11 cellular contexts compared by ENCODE assay signal in genomic region chr19:34996978-34997640, GRCh38. TPM values are rescaled to one million over a fixed set of nuclear protein-coding genes. Genes with fewer than 3 reads are reported as not detected.
DNase-seq lines count a peak whose midpoint lies in the region; ATAC-seq and TF ChIP-seq lines count a peak whose summit lies in the region.
"Had no signal": no experiment of that assay in that cellular context is flagged by ENCODE, and none has a peak within 500 bp of the region (broad histone marks: within the 10 kb centered on the region; RNA-seq: fewer than 3 reads in every experiment).

No MANE protein-coding gene starts in this region.

- H3K4me3 Mint-ChIP-seq in T-helper 17 cell = peak overlapping the region; percentile 81
- no peak overlapping the region for H3K4me3 Mint-ChIP-seq in progenitor cell of endocrine pancreas (ENCODE audit: low read depth)
- H3K4me3 Mint-ChIP-seq: neural progenitor cell had no signal

- peaks cover 6% of the 10 kb centered on the region for H3K36me3 Mint-ChIP-seq in T-helper 17 cell (ENCODE audit: low read depth)
- no peaks in the 10 kb centered on the region for H3K36me3 Mint-ChIP-seq in progenitor cell of endocrine pancreas (ENCODE audit: insufficient read depth)
- H3K36me3 Mint-ChIP-seq: neural progenitor cell had no signal

- H3K27me3 Mint-ChIP-seq in T-helper 17 cell (no peaks in the 10 kb centered on the region), progenitor cell of endocrine pancreas (no peaks in the 10 kb centered on the region)

- H3K4me3 ChIP-seq in esophagus muscularis mucosa = no peak overlapping the region
- peak overlapping the region in 1 of 8 donors; percentile 21 for H3K4me3 ChIP-seq in spleen
- H3K4me3 ChIP-seq: neural progenitor cell had no signal

- H3K4me1 Mint-ChIP-seq in T-helper 17 cell (peaks cover 39% of the 10 kb centered on the region), progenitor cell of endocrine pancreas (ENCODE audit: low read depth) (peaks cover 17% of the 10 kb centered on the region)

- DNase-seq in GM13976 (ENCODE audit: low spot score) = peak; percentile 11
- no peak for DNase-seq in T-helper 17 cell
- no peak for DNase-seq in esophagus muscularis mucosa (ENCODE audit: extremely low spot score)
- DNase-seq in spleen = peak; percentile 44
- no peak for DNase-seq in progenitor cell of endocrine pancreas (ENCODE audit: low spot score, unreplicated experiment)
- DNase-seq in anterior cingulate cortex (lab: John Stamatoyannopoulos, UW) = no peak
- DNase-seq in SK-N-DZ (ENCODE audit: low spot score) = no peak
- DNase-seq: SK-N-SH had no signal

- H3K36me3 ChIP-seq in esophagus muscularis mucosa (peaks cover 0 to 4% (median under 1%) of the 10 kb centered on the region in 4 donors), spleen (peaks cover 0 to 5% (median 0%) of the 10 kb centered on the region in 6 donors)
- H3K36me3 ChIP-seq: neural progenitor cell had no signal

- intact Hi-C loops in esophagus muscularis mucosa (cut with DNase I) = no loop called here
- intact Hi-C loops in spleen (cut with DNase I; ENCODE audit: low total_unique reads) = no loop called here

- H3K9me3 Mint-ChIP-seq in progenitor cell of endocrine pancreas (ENCODE audit: low read depth) = no peaks in the 10 kb centered on the region

- 67% methylated on average over 9 of the region's 9 CpGs for WGBS in esophagus muscularis mucosa
- 17 to 28% (median 18%) methylated on average over 9 of the region's 9 CpGs for WGBS in spleen, 5 donors

- H3K27ac ChIP-seq in esophagus muscularis mucosa (replicated peaks in 1 of 4) (peak overlapping the region; percentile 27 to 69 (median 33)), spleen (peak overlapping the region; percentile 90 to 99 (median 98))
- H3K27ac ChIP-seq: neural progenitor cell had no signal

- TF ChIP-seq CTCF in GM13976 (IDR thresholded peaks at IDR 0.05; ENCODE audit: borderline replicate concordance, control extremely low read depth, extremely low read depth, insufficient read depth, missing control alignments) (no peak), esophagus muscularis mucosa (IDR thresholded peaks at IDR 0.05) (no peak), spleen (IDR thresholded peaks at IDR 0.05 in 8 of 11, conservative IDR thresholded peaks at IDR 0.05 in 3 of 11) (no peak), progenitor cell of endocrine pancreas (IDR thresholded peaks at IDR 0.05; ENCODE audit: unreplicated experiment) (no peak)

- TF ChIP-seq EP300 in esophagus muscularis mucosa (IDR thresholded peaks at IDR 0.05) = no peak

- in situ Hi-C loops in GM13976 (cut with MboI; ENCODE audit: low sequenced_read_pairs, unreplicated experiment) = no loop called here

- TF ChIP-seq POLR2A in esophagus muscularis mucosa (IDR thresholded peaks at IDR 0.05; ENCODE audit: low read depth) = no peak
- no peak for TF ChIP-seq POLR2A in spleen (IDR thresholded peaks at IDR 0.05)

- H3K9me3 ChIP-seq in T-helper 17 cell (ENCODE audit: control insufficient read depth, low read length, poor library complexity, severe bottlenecking) = no peaks in the 10 kb centered on the region
- no peaks in the 10 kb centered on the region for H3K9me3 ChIP-seq in esophagus muscularis mucosa
- H3K9me3 ChIP-seq in spleen = no peaks in the 10 kb centered on the region
- H3K9me3 ChIP-seq: SK-N-SH had no signal

- peaks cover 32 to 54% (median 52%) of the 10 kb centered on the region in 4 donors for H3K4me1 ChIP-seq in esophagus muscularis mucosa
- peaks cover 45 to 83% (median 69%) of the 10 kb centered on the region in 6 donors for H3K4me1 ChIP-seq in spleen

- peak overlapping the region; percentile 95 for H3K27ac Mint-ChIP-seq in T-helper 17 cell
- no peak overlapping the region for H3K27ac Mint-ChIP-seq in progenitor cell of endocrine pancreas
- H3K27ac Mint-ChIP-seq: neural progenitor cell had no signal

- ATAC-seq in T-helper 17 cell = peak; percentile 30
- no peak for ATAC-seq in HG03135 (IDR thresholded peaks at IDR 0.05; ENCODE audit: unreplicated experiment)

- no peaks in the 10 kb centered on the region for H3K27me3 ChIP-seq in esophagus muscularis mucosa
- H3K27me3 ChIP-seq in spleen (replicated peaks in 1 of 7) = no peaks in the 10 kb centered on the region
- H3K27me3 ChIP-seq: neural progenitor cell had no signal

RNA-seq across cellular contexts. Expression of gene GRAMD1A, which starts 3.0 kb away (rescaled TPM):
- total RNA-seq in T-helper 17 cell (100 to 1,000 TPM; 153 to 162 TPM), esophagus muscularis mucosa (10 to 100 TPM; 27.8 to 55.3 (median 52.1) TPM), spleen (100 to 1,000 TPM in 5 of 7 donors, 10 to 100 TPM in 2; 80.3 to 177 (median 118) TPM), progenitor cell of endocrine pancreas (111 and 118 TPM in 2 replicates)
- polyA plus RNA-seq in spleen = 10 to 100 TPM; 30.0 to 63.2 (median 30.4) TPM
- polyA plus RNA-seq in SK-N-DZ (2014; cell fraction: cytosol; rRNA removed) = 11.7 and 12.7 TPM in 2 replicates
- polyA plus RNA-seq in SK-N-DZ (2014; cell fraction: nucleus; rRNA removed) = 67.5 and 104 TPM in 2 replicates

RNA-seq across cellular contexts. Expression of gene ZNF792, which starts 33.1 kb away (rescaled TPM):
- total RNA-seq in T-helper 17 cell (10 to 100 TPM; 15.1 to 15.5 TPM), esophagus muscularis mucosa (1 to 10 TPM; 4.6 to 8.4 (median 6.4) TPM), spleen (10 to 100 TPM; 10.4 to 22.9 (median 16.6) TPM), progenitor cell of endocrine pancreas (14.4 TPM in 2 replicates)
- polyA plus RNA-seq in spleen = 1 to 10 TPM; 1.5 to 3.0 (median 1.6) TPM
- polyA plus RNA-seq in SK-N-DZ (2014; cell fraction: cytosol; rRNA removed) = 1.8 and 2.3 TPM in 2 replicates
- 2.4 and 2.8 TPM in 2 replicates for polyA plus RNA-seq in SK-N-DZ (2014; cell fraction: nucleus; rRNA removed)

RNA-seq across cellular contexts. Expression of gene SCN1B, which starts 33.2 kb away (rescaled TPM):
- 1 to 10 TPM; 1.9 to 6.2 TPM for total RNA-seq in T-helper 17 cell
- total RNA-seq in esophagus muscularis mucosa = 10 to 100 TPM in 3 of 4 donors, 1 to 10 TPM in 1; 8.3 to 15.7 (median 12.8) TPM
- total RNA-seq in spleen = 10 to 100 TPM; 11.3 to 28.1 (median 16.7) TPM
- 1 to 10 TPM; 3.7 to 7.4 (median 5.9) TPM for polyA plus RNA-seq in spleen
- total RNA-seq in progenitor cell of endocrine pancreas = 1.7 and 1.8 TPM in 2 replicates
- 0.52 and 0.85 TPM in 2 replicates for polyA plus RNA-seq in SK-N-DZ (2014; cell fraction: cytosol; rRNA removed)
- 1.5 and 2.4 TPM in 2 replicates for polyA plus RNA-seq in SK-N-DZ (2014; cell fraction: nucleus; rRNA removed)

RNA-seq across cellular contexts. Expression of gene HPN, which starts 44.4 kb away (rescaled TPM):
- total RNA-seq in T-helper 17 cell = under 1 TPM in 1 of 2 donors, not detected in 1; 0.89 TPM
- under 1 TPM in 3 of 4 donors, not detected in 1; 0.33 to 0.86 (median 0.58) TPM for total RNA-seq in esophagus muscularis mucosa
- total RNA-seq in spleen = 1 to 10 TPM; 1.0 to 4.3 (median 2.4) TPM
- polyA plus RNA-seq in spleen = 1 to 10 TPM in 2 of 3 donors, under 1 TPM in 1; 0.86 to 2.4 (median 1.1) TPM
- 70.5 and 71.5 TPM in 2 replicates for total RNA-seq in progenitor cell of endocrine pancreas
- polyA plus RNA-seq in SK-N-DZ (2014; cell fraction: cytosol; rRNA removed) = not detected in 2 replicates
- not detected in 2 replicates for polyA plus RNA-seq in SK-N-DZ (2014; cell fraction: nucleus; rRNA removed)
- total RNA-seq: fibroblast of villous mesenchyme had no signal

Comparison
In these comparisons a context has a peak if more than half of its experiments do, and no peak if none do; other contexts are left out.
1. DNase-seq: peak in GM13976 (single experiment) and spleen (single experiment); none in T-helper 17 cell (0 of 3), esophagus muscularis mucosa (single experiment), progenitor cell of endocrine pancreas (single experiment), anterior cingulate cortex (0 of 58) and SK-N-DZ (single experiment).